ENCODE assay signal across 20 cellular contexts in genomic region chr17:29445844-29446243, GRCh38. TPM values are rescaled to one million over a fixed set of nuclear protein-coding genes. Genes with fewer than 3 reads are reported as not detected.
DNase-seq lines count a peak whose midpoint lies in the region; ATAC-seq, FAIRE-seq and TF ChIP-seq lines count a peak whose summit lies in the region.
"Had no signal": no experiment of that assay in that cellular context is flagged by ENCODE, and none has a peak within 500 bp of the region (broad histone marks: within the 10 kb centered on the region; RNA-seq: fewer than 3 reads in every experiment).

No MANE protein-coding gene starts in this region.

- H2BK5ac ChIP-seq in IMR-90 (ENCODE audit: low read depth, low read length, poor library complexity, severe bottlenecking): peak overlapping the region; percentile 46

- H3K36me3 ChIP-seq in IMR-90 (ENCODE audit: control insufficient read depth, insufficient read depth, low read length): peaks cover 6% of the 10 kb centered on the region
- no peaks in the 10 kb centered on the region for H3K36me3 ChIP-seq in pancreas
- H3K36me3 ChIP-seq: brain microvascular endothelial cell had no signal

- intact Hi-C loops in activated CD8-positive, alpha-beta T cell treated with anti-CD3 and anti-CD28 coated beads for 36 hours (cut with micrococcal nuclease): no loop called here
- intact Hi-C loops in IMR-90 (cut with micrococcal nuclease) (no loop called here), pancreas (cut with DNase I) (no loop called here)

- H3K79me1 ChIP-seq in IMR-90 (ENCODE audit: low read depth in 1 of 2, low read length in 2 of 2): peaks cover 9 to 65% of the 10 kb centered on the region in 2 experiments

- H3K56ac ChIP-seq in IMR-90 (ENCODE audit: extremely low read depth, insufficient read depth, low read length): no peak overlapping the region

- no peak overlapping the region for H3K9ac ChIP-seq in IMR-90 (ENCODE audit: low read depth, low read length)

- H2AK9ac ChIP-seq in IMR-90 (replicated peaks; ENCODE audit: low read depth, low read length, poor library complexity): no peak overlapping the region

- H2BK15ac ChIP-seq in IMR-90 (ENCODE audit: low read depth, low read length): no peak overlapping the region

- H3K4me1 ChIP-seq in IMR-90 (ENCODE audit: control insufficient read depth, insufficient read depth, low read length) (peaks cover 3% of the 10 kb centered on the region), pancreas (peaks cover 11 to 36% (median 18%) of the 10 kb centered on the region in 3 donors)

- in situ Hi-C loops in IMR-90 (cut with MboI; ENCODE audit: low sequenced_read_pairs): no loop called here

- no peak overlapping the region for H2AK5ac ChIP-seq in IMR-90 (ENCODE audit: low read depth, low read length)

- CTCF ChIA-PET in activated CD8-positive, alpha-beta T cell treated with anti-CD3 and anti-CD28 coated beads for 36 hours (lab: Charles Lee): interaction anchor here (0.9 kb wide), 1 partner anchor 76 kb away, joined by 3 read pairs; no protein-coding TSS in a partner anchor
- CTCF ChIA-PET in activated CD8-positive, alpha-beta T cell treated with anti-CD3 and anti-CD28 coated beads, Interleukin-2, amount 10 ng/mL, durations not matched to agents 7 days and 5 days (lab: Charles Lee): interaction anchor here (1.2 kb wide), 1 partner anchor 25 kb away, joined by 3 read pairs; no protein-coding TSS in a partner anchor
- CTCF ChIA-PET in IMR-90 (lab: Yijun Ruan, JAX): interaction anchor here (0.5 kb wide), 1 partner anchor 35 kb away, joined by 4 read pairs; no protein-coding TSS in a partner anchor

- H3K4me2 ChIP-seq in IMR-90 (ENCODE audit: low read depth, low read length): no peak overlapping the region

- no peak for DNase-seq in activated CD8-positive, alpha-beta T cell treated with anti-CD3 and anti-CD28 coated beads for 36 hours
- no peak for DNase-seq in activated CD8-positive, alpha-beta T cell treated with anti-CD3 and anti-CD28 coated beads, Interleukin-2, amount 10 ng/mL, durations not matched to agents 7 days and 5 days
- no peak for DNase-seq in IMR-90
- DNase-seq in effector memory CD8-positive, alpha-beta T cell: no peak
- DNase-seq in pancreas: no peak
- no peak for DNase-seq in RKO (ENCODE audit: low spot score)
- DNase-seq: activated CD4-positive, alpha-beta memory T cell treated with anti-CD3 and anti-CD28 coated beads, Interleukin-2, amount 10 ng/mL, durations not matched to agents 7 days and 5 days; brain microvascular endothelial cell; C1 segment of cervical spinal cord; foreskin melanocyte; NCI-H1092 treated with DMSO at 0.1 percent for 48 hours; NCI-H526; PC-3; stimulated activated CD8-positive, alpha-beta memory T cell treated with anti-CD3 and anti-CD28 coated beads, Interleukin-4, amount 100 ng/mL, for 48 hours; testis; WERI-Rb-1 had no signal

- TF ChIP-seq POLR2A in IMR-90 (IDR thresholded peaks at IDR 0.05; ENCODE audit: low read depth, low read length): no peak

- H4K8ac ChIP-seq in IMR-90 (ENCODE audit: low read depth in 2 of 2, low read length in 2 of 2): no peak overlapping the region

- no peaks in the 10 kb centered on the region for H3K27me3 ChIP-seq in IMR-90 (ENCODE audit: control insufficient read depth, insufficient read depth, low read length)
- H3K27me3 ChIP-seq in pancreas: no peaks in the 10 kb centered on the region
- H3K27me3 ChIP-seq: brain microvascular endothelial cell, testis had no signal

- H3K27me3 Mint-ChIP-seq in activated CD8-positive, alpha-beta T cell treated with anti-CD3 and anti-CD28 coated beads for 36 hours: no peaks in the 10 kb centered on the region
- H3K27me3 Mint-ChIP-seq in activated CD8-positive, alpha-beta T cell treated with anti-CD3 and anti-CD28 coated beads, Interleukin-2, amount 10 ng/mL, durations not matched to agents 7 days and 5 days (ENCODE audit: low read depth): no peaks in the 10 kb centered on the region
- no peaks in the 10 kb centered on the region for H3K27me3 Mint-ChIP-seq in effector memory CD8-positive, alpha-beta T cell
- H3K27me3 Mint-ChIP-seq: activated CD4-positive, alpha-beta memory T cell treated with anti-CD3 and anti-CD28 coated beads, Interleukin-2, amount 10 ng/mL, durations not matched to agents 7 days and 5 days had no signal

- dilution Hi-C loops in IMR-90 (cut with HindIII; ENCODE audit: low sequenced_read_pairs, unreplicated experiment): no loop called here

- H3K4ac ChIP-seq in IMR-90 (ENCODE audit: low read depth, low read length): no peak overlapping the region

- peak; percentile 71 for FAIRE-seq in pancreas (lab: Jason Lieb, UNC)

- H3K36me3 Mint-ChIP-seq in activated CD8-positive, alpha-beta T cell treated with anti-CD3 and anti-CD28 coated beads for 36 hours (ENCODE audit: low read depth): peaks cover 3% of the 10 kb centered on the region
- peaks cover 10% of the 10 kb centered on the region for H3K36me3 Mint-ChIP-seq in activated CD8-positive, alpha-beta T cell treated with anti-CD3 and anti-CD28 coated beads, Interleukin-2, amount 10 ng/mL, durations not matched to agents 7 days and 5 days (ENCODE audit: low read depth)
- H3K36me3 Mint-ChIP-seq in effector memory CD8-positive, alpha-beta T cell (ENCODE audit: insufficient read depth): peaks cover 11% of the 10 kb centered on the region

- TF ChIP-seq RAD21 in IMR-90 (IDR thresholded peaks at IDR 0.05; ENCODE audit: low read length): no peak

- H2AFZ ChIP-seq in IMR-90 (replicated peaks; ENCODE audit: low read length, poor library complexity): no peak overlapping the region

- H3K9me1 ChIP-seq in IMR-90 (ENCODE audit: insufficient read depth, low read length): peaks cover 19% of the 10 kb centered on the region

- TF ChIP-seq CTCF in activated CD8-positive, alpha-beta T cell treated with anti-CD3 and anti-CD28 coated beads for 36 hours (IDR thresholded peaks at IDR 0.05): no peak
- no peak for TF ChIP-seq CTCF in IMR-90 (conservative IDR thresholded peaks at IDR 0.05; ENCODE audit: low read depth, low read length)
- no peak for TF ChIP-seq CTCF in pancreas (IDR thresholded peaks at IDR 0.05)

- H3K4me1 Mint-ChIP-seq in activated CD8-positive, alpha-beta T cell treated with anti-CD3 and anti-CD28 coated beads for 36 hours (ENCODE audit: low read depth): peaks cover 49% of the 10 kb centered on the region
- H3K4me1 Mint-ChIP-seq in activated CD8-positive, alpha-beta T cell treated with anti-CD3 and anti-CD28 coated beads, Interleukin-2, amount 10 ng/mL, durations not matched to agents 7 days and 5 days (ENCODE audit: low read depth): peaks cover 15% of the 10 kb centered on the region
- H3K4me1 Mint-ChIP-seq in effector memory CD8-positive, alpha-beta T cell (ENCODE audit: low read depth in 2 of 2): peaks cover 34 to 74% of the 10 kb centered on the region in 2 donors

- H3K27ac Mint-ChIP-seq in activated CD8-positive, alpha-beta T cell treated with anti-CD3 and anti-CD28 coated beads for 36 hours: peak overlapping the region; percentile 10
- no peak overlapping the region for H3K27ac Mint-ChIP-seq in activated CD8-positive, alpha-beta T cell treated with anti-CD3 and anti-CD28 coated beads, Interleukin-2, amount 10 ng/mL, durations not matched to agents 7 days and 5 days
- H3K27ac Mint-ChIP-seq in effector memory CD8-positive, alpha-beta T cell: peak overlapping the region; percentile 50 to 75
- H3K27ac Mint-ChIP-seq: activated CD4-positive, alpha-beta memory T cell treated with anti-CD3 and anti-CD28 coated beads, Interleukin-2, amount 10 ng/mL, durations not matched to agents 7 days and 5 days; T-helper 1 cell treated with Interleukin-12 subunit alpha and Interleukin-12 subunit beta and Interleukin-4 antibody, amounts not matched to agents 30 μg/mL and 1 μg/mL, for 36 hours had no signal

- no peak overlapping the region for H2BK120ac ChIP-seq in IMR-90 (ENCODE audit: low read depth, low read length)

- H3K4me3 ChIP-seq in IMR-90 (ENCODE audit: insufficient read depth, low read depth, low read length): no peak overlapping the region
- H3K4me3 ChIP-seq in pancreas: no peak overlapping the region
- H3K4me3 ChIP-seq: coronary artery, testis had no signal

- peaks cover 84% of the 10 kb centered on the region for H4K20me1 ChIP-seq in IMR-90 (ENCODE audit: insufficient read depth, low read length)

- no peak for ATAC-seq in activated CD8-positive, alpha-beta T cell treated with anti-CD3 and anti-CD28 coated beads for 36 hours
- no peak for ATAC-seq in activated CD8-positive, alpha-beta T cell treated with anti-CD3 and anti-CD28 coated beads, Interleukin-2, amount 10 ng/mL, durations not matched to agents 7 days and 5 days
- ATAC-seq in IMR-90 (ENCODE audit: low read depth) (no peak), pancreas (no peak), GM18511 (IDR thresholded peaks at IDR 0.05; ENCODE audit: unreplicated experiment) (no peak), HG03442 (IDR thresholded peaks at IDR 0.05; ENCODE audit: unreplicated experiment) (no peak)
- ATAC-seq in effector memory CD8-positive, alpha-beta T cell (replicated peaks): no peak
- ATAC-seq: PC-3 had no signal

- no peak overlapping the region for H3K14ac ChIP-seq in IMR-90 (replicated peaks; ENCODE audit: low read depth, low read length)

- no peak overlapping the region for H3K23ac ChIP-seq in IMR-90 (ENCODE audit: low read depth, low read length)

- BruUV-seq in IMR-90 (replicated peaks; lab: Mats Ljungman, UMichigan): no TSS peak

- H4K91ac ChIP-seq in IMR-90 (ENCODE audit: insufficient read depth, low read depth, low read length): no peak overlapping the region

- no peak overlapping the region for H2BK20ac ChIP-seq in IMR-90 (ENCODE audit: low read depth, low read length)

- no peaks in the 10 kb centered on the region for H3K9me3 Mint-ChIP-seq in activated CD8-positive, alpha-beta T cell treated with anti-CD3 and anti-CD28 coated beads for 36 hours
- no peaks in the 10 kb centered on the region for H3K9me3 Mint-ChIP-seq in activated CD8-positive, alpha-beta T cell treated with anti-CD3 and anti-CD28 coated beads, Interleukin-2, amount 10 ng/mL, durations not matched to agents 7 days and 5 days (ENCODE audit: insufficient read depth)
- H3K9me3 Mint-ChIP-seq in effector memory CD8-positive, alpha-beta T cell: no peaks in the 10 kb centered on the region
- H3K9me3 Mint-ChIP-seq: activated CD4-positive, alpha-beta memory T cell treated with anti-CD3 and anti-CD28 coated beads, Interleukin-2, amount 10 ng/mL, durations not matched to agents 7 days and 5 days; T-helper 1 cell treated with Interleukin-12 subunit alpha and Interleukin-12 subunit beta and Interleukin-4 antibody, amounts not matched to agents 30 μg/mL and 1 μg/mL, for 36 hours had no signal

- H4K5ac ChIP-seq in IMR-90 (ENCODE audit: low read depth, low read length): no peak overlapping the region

- no peak overlapping the region for H3K4me3 Mint-ChIP-seq in activated CD8-positive, alpha-beta T cell treated with anti-CD3 and anti-CD28 coated beads for 36 hours
- no peak overlapping the region for H3K4me3 Mint-ChIP-seq in activated CD8-positive, alpha-beta T cell treated with anti-CD3 and anti-CD28 coated beads, Interleukin-2, amount 10 ng/mL, durations not matched to agents 7 days and 5 days
- H3K4me3 Mint-ChIP-seq in effector memory CD8-positive, alpha-beta T cell: no peak overlapping the region
- H3K4me3 Mint-ChIP-seq: activated CD4-positive, alpha-beta memory T cell treated with anti-CD3 and anti-CD28 coated beads, Interleukin-2, amount 10 ng/mL, durations not matched to agents 7 days and 5 days; T-helper 1 cell treated with Interleukin-12 subunit alpha and Interleukin-12 subunit beta and Interleukin-4 antibody, amounts not matched to agents 30 μg/mL and 1 μg/mL, for 36 hours had no signal

- H3K9me3 ChIP-seq in IMR-90 (ENCODE audit: control insufficient read depth, insufficient read depth, low read length): no peaks in the 10 kb centered on the region
- H3K9me3 ChIP-seq in pancreas: no peaks in the 10 kb centered on the region
- H3K9me3 ChIP-seq: testis had no signal

- H3K27ac ChIP-seq in IMR-90 (ENCODE audit: insufficient read depth, low read length) (no peak overlapping the region), pancreas (no peak overlapping the region)
- H3K27ac ChIP-seq: brain microvascular endothelial cell, coronary artery, WERI-Rb-1 had no signal

- POLR2A ChIA-PET in activated CD8-positive, alpha-beta T cell treated with anti-CD3 and anti-CD28 coated beads for 36 hours (lab: Charles Lee): no interaction called here
- POLR2A ChIA-PET in activated CD8-positive, alpha-beta T cell treated with anti-CD3 and anti-CD28 coated beads, Interleukin-2, amount 10 ng/mL, durations not matched to agents 7 days and 5 days (lab: Charles Lee): no interaction called here
- POLR2A ChIA-PET in IMR-90 (lab: Charles Lee; ENCODE audit: unreplicated experiment): no interaction called here

- no peak overlapping the region for H3K18ac ChIP-seq in IMR-90 (ENCODE audit: low read depth, low read length)

RNA-seq across cellular contexts. Expression of gene TAOK1, which starts 55.7 kb away (rescaled TPM):
- 10 to 100 TPM; 33.5 to 34.6 TPM for total RNA-seq in activated CD8-positive, alpha-beta T cell treated with anti-CD3 and anti-CD28 coated beads for 36 hours
- total RNA-seq in activated CD8-positive, alpha-beta T cell treated with anti-CD3 and anti-CD28 coated beads, Interleukin-2, amount 10 ng/mL, durations not matched to agents 7 days and 5 days: 10 to 100 TPM; 51.7 to 53.0 TPM
- 69.7 and 91.8 TPM in 2 replicates for total RNA-seq in IMR-90 (2012; rRNA removed)
- 8.1 and 9.8 TPM in 2 replicates for polyA plus RNA-seq in IMR-90 (2012; rRNA removed)
- 1.4 and 2.0 TPM in 2 replicates for polyA plus RNA-seq in IMR-90 (2012; cell fraction: cytosol; rRNA removed)
- 2.2 and 16.0 TPM in 2 replicates for polyA plus RNA-seq in IMR-90 (2012; cell fraction: nucleus; rRNA removed; ENCODE audit: low replicate concordance)
- 10 to 100 TPM; 15.6 to 31.8 (median 18.5) TPM for total RNA-seq in pancreas
- 1 to 10 TPM; 5.4 to 6.6 TPM for polyA plus RNA-seq in pancreas
